Comparison of ENCODE assay signal across 9 cellular contexts in the genomic region with DNA sequence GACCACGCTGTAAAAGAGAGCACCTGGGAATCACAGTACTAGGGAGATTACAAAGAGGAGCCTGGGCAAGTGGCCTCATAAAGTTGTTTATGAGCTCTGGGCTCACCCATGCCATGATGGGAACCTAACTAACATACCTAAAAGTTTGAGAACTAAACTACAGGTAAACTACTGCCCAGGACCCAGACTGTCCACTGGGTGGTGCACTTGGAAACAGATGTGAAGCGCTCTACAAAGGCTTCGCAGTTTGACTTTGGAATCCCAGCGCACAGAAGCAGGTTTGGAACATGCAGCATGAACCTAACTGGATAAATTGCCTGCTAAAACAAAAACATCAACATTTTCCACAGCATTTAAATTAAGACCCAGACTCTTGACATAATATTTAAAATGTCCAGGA.
DNase-seq lines count a peak whose midpoint lies in the region; ATAC-seq and TF ChIP-seq lines count a peak whose summit lies in the region.
"Had no signal": no experiment of that assay in that cellular context is flagged by ENCODE, and none has a peak within 500 bp of the region (broad histone marks: within the 10 kb centered on the region; RNA-seq: fewer than 3 reads in every experiment).

No MANE protein-coding gene starts in this region.

- H3K9me3 ChIP-seq in stomach = peaks cover 0 to 8% (median 0%) of the 10 kb centered on the region in 4 donors

- H2AK5ac ChIP-seq in mesendoderm (ENCODE audit: low read length) = no peak overlapping the region

- no peak overlapping the region for H3K56ac ChIP-seq in mesendoderm (ENCODE audit: low read length)

- no peak overlapping the region for H3K4ac ChIP-seq in mesendoderm (ENCODE audit: low read depth, low read length)

- no peak for TF ChIP-seq EP300 in stomach (IDR thresholded peaks at IDR 0.05)

- DNase-seq in UCSD-AML1 (lab: John Stamatoyannopoulos, UW; ENCODE audit: unreplicated experiment) (peak; percentile 16), mesendoderm (peak; percentile 72), GDM1 (lab: John Stamatoyannopoulos, UW) (no peak), NK-92 (lab: John Stamatoyannopoulos, UW; ENCODE audit: unreplicated experiment) (no peak), stomach (no peak)
- DNase-seq: activated CD4-positive, CD25-positive, alpha-beta regulatory T cell treated with anti-CD3 and anti-CD28 coated beads, Interleukin-2, amount 50 U/mL, for 72 hours had no signal

- no peaks in the 10 kb centered on the region for H3K4me1 ChIP-seq in mesendoderm (ENCODE audit: control insufficient read depth, low read depth, low read length)
- no peaks in the 10 kb centered on the region for H3K4me1 ChIP-seq in stomach

- no peak overlapping the region for H2BK15ac ChIP-seq in mesendoderm (replicated peaks; ENCODE audit: low read depth)

- H3K4me3 ChIP-seq in mesendoderm (ENCODE audit: low read length) (no peak overlapping the region), stomach (no peak overlapping the region)

- no peak for TF ChIP-seq POLR2A in stomach (IDR thresholded peaks at IDR 0.05)

- H3K27ac ChIP-seq in mesendoderm (ENCODE audit: low read depth, low read length) (no peak overlapping the region), stomach (no peak overlapping the region)

- no peak overlapping the region for H4K8ac ChIP-seq in mesendoderm (ENCODE audit: low read depth, low read length)

- no peaks in the 10 kb centered on the region for H3K27me3 ChIP-seq in mesendoderm (ENCODE audit: insufficient read depth, low read length, poor library complexity)
- no peaks in the 10 kb centered on the region for H3K27me3 ChIP-seq in stomach

- H3K79me1 ChIP-seq in mesendoderm (ENCODE audit: low read length) = no peaks in the 10 kb centered on the region

- WGBS in mesendoderm (ENCODE audit: extremely low coverage, insufficient coverage, low lambda C conversion rate) = no CpG with 5 or more reads among the region's 4 CpGs
- WGBS in stomach, 5 donors = 18 to 35% (median 27%) methylated on average over 4 of the region's 4 CpGs

- no peak overlapping the region for H3K23ac ChIP-seq in mesendoderm (ENCODE audit: low read length)

- H3K18ac ChIP-seq in mesendoderm (ENCODE audit: low read length) = no peak overlapping the region

- no peak overlapping the region for H3K9ac ChIP-seq in mesendoderm (ENCODE audit: low read length)

- no peaks in the 10 kb centered on the region for H3K36me3 ChIP-seq in mesendoderm (ENCODE audit: control insufficient read depth, insufficient read depth, low read length)
- H3K36me3 ChIP-seq in stomach = no peaks in the 10 kb centered on the region

- no peak overlapping the region for H3K4me2 ChIP-seq in mesendoderm (ENCODE audit: low read length)

- intact Hi-C loops in stomach (cut with DNase I; ENCODE audit: low total_unique reads) = no loop called here

- ATAC-seq in GM18502 (IDR thresholded peaks at IDR 0.05; ENCODE audit: poor library complexity, unreplicated experiment) = peak; percentile 79
- peak; percentile 48 for ATAC-seq in HG03280 (IDR thresholded peaks at IDR 0.05; ENCODE audit: unreplicated experiment)
- no peak for ATAC-seq in HG02973 (IDR thresholded peaks at IDR 0.05; ENCODE audit: unreplicated experiment)

- TF ChIP-seq CTCF in stomach (IDR thresholded peaks at IDR 0.05) = peak in 1 of 7 experiments; percentile 16

- no peak overlapping the region for H4K5ac ChIP-seq in mesendoderm (ENCODE audit: low read length)

- no peak overlapping the region for H2BK5ac ChIP-seq in mesendoderm (ENCODE audit: low read length)

- no peak overlapping the region for H2BK120ac ChIP-seq in mesendoderm (ENCODE audit: low read depth, low read length)

- H3K79me2 ChIP-seq in mesendoderm (ENCODE audit: control insufficient read depth, insufficient read depth, low read length) = no peaks in the 10 kb centered on the region

Comparison
In these comparisons a context has a peak if more than half of its experiments do, and no peak if none do; other contexts are left out.
1. DNase-seq: peak in UCSD-AML1 (single experiment) and mesendoderm (single experiment); none in GDM1 (single experiment), NK-92 (single experiment) and stomach (single experiment).